ENCODE assay signal across 21 cellular contexts in the genomic region with DNA sequence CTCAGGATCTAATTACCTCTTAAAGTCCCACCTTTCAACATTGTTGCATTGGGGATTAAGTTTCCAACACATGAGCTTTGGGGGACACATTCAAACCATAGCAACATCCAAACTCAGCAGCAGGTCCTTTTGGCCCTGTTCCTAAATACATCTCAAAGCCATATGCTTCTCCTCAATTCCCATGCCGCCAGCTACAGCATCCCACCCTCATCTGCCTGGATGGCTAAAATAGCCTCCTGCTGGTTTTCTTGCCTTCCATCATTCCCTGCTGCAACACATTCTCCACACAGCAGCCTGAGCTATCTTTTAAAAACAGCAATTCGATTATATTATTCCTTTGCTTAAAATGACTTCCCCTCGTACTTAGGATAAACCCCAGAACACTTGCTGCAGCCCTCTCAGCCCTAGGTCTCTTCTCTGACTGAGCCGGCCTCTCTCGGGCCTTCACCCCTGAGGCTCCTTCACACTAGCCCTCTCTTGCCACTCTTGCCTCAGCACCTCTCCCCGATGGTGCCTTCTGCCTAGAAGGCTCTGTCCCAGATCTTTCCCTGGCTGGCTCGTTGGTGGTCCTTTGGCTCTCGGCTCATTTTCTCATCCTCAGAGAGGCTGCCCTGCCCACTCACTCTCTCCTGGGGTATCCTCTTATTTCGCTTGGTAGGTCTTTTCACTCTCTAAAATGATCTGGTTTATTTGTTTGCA. TPM values are rescaled to one million over a fixed set of nuclear protein-coding genes. Genes with fewer than 3 reads are reported as not detected.
"Had no signal": no experiment of that assay in that cellular context is flagged by ENCODE, and none has a peak within 500 bp of the region (broad histone marks: within the 10 kb centered on the region; RNA-seq: fewer than 3 reads in every experiment).

No MANE protein-coding gene starts in this region.

- H3K36me3 Mint-ChIP-seq: activated naive CD8-positive, alpha-beta T cell treated with anti-CD3 and anti-CD28 coated beads, Interleukin-2, amount 10 ng/mL, durations not matched to agents 7 days and 5 days; memory B cell; natural killer cell had no signal

- ATAC-seq: activated T-cell treated with anti-CD3 and anti-CD28 coated beads, Interleukin-2, amount 50 U/mL, for 72 hours; heart right ventricle; left lobe of liver; natural killer cell; sciatic nerve had no signal

- DNase-seq: activated CD4-positive, alpha-beta memory T cell treated with anti-CD3 and anti-CD28 coated beads, Interleukin-2, amount 10 ng/mL, durations not matched to agents 7 days and 5 days; activated CD4-positive, alpha-beta T cell treated with anti-CD3 and anti-CD28 coated beads for 1 hour; activated CD8-positive, alpha-beta memory T cell treated with anti-CD3 and anti-CD28 coated beads, Interleukin-2, amount 50 U/mL, for 4 hours; activated naive CD8-positive, alpha-beta T cell treated with anti-CD3 and anti-CD28 coated beads, Interleukin-2, amount 10 ng/mL, durations not matched to agents 7 days and 5 days; activated T-cell treated with anti-CD3 and anti-CD28 coated beads, Interleukin-2, amount 50 U/mL, for 72 hours; aorta; effector CD4-positive, alpha-beta T cell; heart right ventricle; natural killer cell; occipital lobe; spleen; stimulated activated naive CD4-positive, alpha-beta T cell treated with Interleukin-2 at 50 U/mL for 16 hours; T-helper 9 cell; upper lobe of left lung had no signal

- H3K27ac Mint-ChIP-seq: activated CD4-positive, alpha-beta memory T cell treated with anti-CD3 and anti-CD28 coated beads, Interleukin-2, amount 10 ng/mL, durations not matched to agents 7 days and 5 days; activated naive CD8-positive, alpha-beta T cell treated with anti-CD3 and anti-CD28 coated beads, Interleukin-2, amount 10 ng/mL, durations not matched to agents 7 days and 5 days; activated T-cell treated with anti-CD3 and anti-CD28 coated beads, Interleukin-2, amount 50 U/mL, for 72 hours; memory B cell; natural killer cell had no signal

- H3K9me3 Mint-ChIP-seq: activated CD4-positive, alpha-beta memory T cell treated with anti-CD3 and anti-CD28 coated beads, Interleukin-2, amount 10 ng/mL, durations not matched to agents 7 days and 5 days; activated naive CD8-positive, alpha-beta T cell treated with anti-CD3 and anti-CD28 coated beads, Interleukin-2, amount 10 ng/mL, durations not matched to agents 7 days and 5 days had no signal

- H3K4me1 Mint-ChIP-seq: activated naive CD8-positive, alpha-beta T cell treated with anti-CD3 and anti-CD28 coated beads, Interleukin-2, amount 10 ng/mL, durations not matched to agents 7 days and 5 days; memory B cell; natural killer cell had no signal

- H3K4me3 Mint-ChIP-seq: activated CD4-positive, alpha-beta memory T cell treated with anti-CD3 and anti-CD28 coated beads, Interleukin-2, amount 10 ng/mL, durations not matched to agents 7 days and 5 days; activated naive CD8-positive, alpha-beta T cell treated with anti-CD3 and anti-CD28 coated beads, Interleukin-2, amount 10 ng/mL, durations not matched to agents 7 days and 5 days; activated T-cell treated with anti-CD3 and anti-CD28 coated beads, Interleukin-2, amount 50 U/mL, for 72 hours; memory B cell; natural killer cell had no signal

- H3K27ac ChIP-seq: heart right ventricle, prostate gland, spleen, suprapubic skin, upper lobe of left lung had no signal

RNA-seq across cellular contexts. Expression of a gene that starts 16.5 kb away (rescaled TPM):
- total RNA-seq: activated CD4-positive, alpha-beta memory T cell treated with anti-CD3 and anti-CD28 coated beads, Interleukin-2, amount 10 ng/mL, durations not matched to agents 7 days and 5 days; activated naive CD8-positive, alpha-beta T cell treated with anti-CD3 and anti-CD28 coated beads, Interleukin-2, amount 10 ng/mL, durations not matched to agents 7 days and 5 days; activated T-cell treated with anti-CD3 and anti-CD28 coated beads, Interleukin-2, amount 50 U/mL, for 72 hours; aorta; frontal cortex; heart right ventricle; left lobe of liver; mucosa of gallbladder; natural killer cell; occipital lobe; sciatic nerve had no signal
- polyA plus RNA-seq: aorta, heart right ventricle had no signal

RNA-seq across cellular contexts. Expression of a gene that starts 27.4 kb away (rescaled TPM):
- total RNA-seq: activated CD4-positive, alpha-beta memory T cell treated with anti-CD3 and anti-CD28 coated beads, Interleukin-2, amount 10 ng/mL, durations not matched to agents 7 days and 5 days; activated T-cell treated with anti-CD3 and anti-CD28 coated beads, Interleukin-2, amount 50 U/mL, for 72 hours; frontal cortex had no signal

RNA-seq across cellular contexts. Expression of a gene that starts 31.6 kb away (rescaled TPM):
- total RNA-seq: activated naive CD8-positive, alpha-beta T cell treated with anti-CD3 and anti-CD28 coated beads, Interleukin-2, amount 10 ng/mL, durations not matched to agents 7 days and 5 days; activated T-cell treated with anti-CD3 and anti-CD28 coated beads, Interleukin-2, amount 50 U/mL, for 72 hours; natural killer cell had no signal
- polyA plus RNA-seq: aorta had no signal
